ENCODE assay signal across 18 cellular contexts in genomic region chr7:149226840-149227494, GRCh38.
"Had no signal": no experiment of that assay in that cellular context is flagged by ENCODE, and none has a peak within 500 bp of the region (broad histone marks: within the 10 kb centered on the region; RNA-seq: fewer than 3 reads in every experiment).

No MANE protein-coding gene starts in this region.

- H3K27me3 ChIP-seq: body of pancreas, sigmoid colon, suprapubic skin, upper lobe of left lung had no signal

- H3K27ac ChIP-seq: body of pancreas, sigmoid colon, suprapubic skin, upper lobe of left lung, VCaP had no signal

- H3K4me3 ChIP-seq: body of pancreas, sigmoid colon, suprapubic skin, upper lobe of left lung had no signal

- H3K4me1 ChIP-seq: body of pancreas, sigmoid colon, suprapubic skin, upper lobe of left lung had no signal

- DNase-seq: activated CD4-positive, alpha-beta memory T cell treated with anti-CD3 and anti-CD28 coated beads, Interleukin-2, amount 10 ng/mL, durations not matched to agents 7 days and 5 days; activated CD4-positive, alpha-beta T cell treated with anti-CD3 and anti-CD28 coated beads for 36 hours; activated CD8-positive, alpha-beta memory T cell treated with anti-CD3 and anti-CD28 coated beads, Interleukin-2, amount 50 U/mL, for 48 hours; activated naive CD4-positive, alpha-beta T cell treated with anti-CD3 and anti-CD28 coated beads for 36 hours; body of pancreas; central memory CD4-positive, alpha-beta T cell; immature natural killer cell; left cardiac atrium; mesenchymal stem cell; occipital lobe; sigmoid colon; stimulated activated CD4-positive, alpha-beta T cell treated with anti-CD3 and anti-CD28 coated beads, Interleukin-2, amount 100 ng/mL, for 48 hours; stimulated activated naive CD8-positive, alpha-beta T cell treated with anti-CD3 and anti-CD28 coated beads, Interleukin-15, Interleukin-2, amounts not matched to agents 100 U/mL and 50 U/mL, for 24 hours; T-cell; T1000; upper lobe of left lung had no signal

- H3K9me3 ChIP-seq: body of pancreas, sigmoid colon, suprapubic skin, upper lobe of left lung had no signal

- ATAC-seq: body of pancreas; left cardiac atrium; stimulated activated naive CD8-positive, alpha-beta T cell treated with anti-CD3 and anti-CD28 coated beads, Interleukin-15, Interleukin-2, amounts not matched to agents 100 U/mL and 50 U/mL, for 24 hours; T-cell had no signal
